12 cellular contexts compared by ENCODE assay signal in the genomic region with DNA sequence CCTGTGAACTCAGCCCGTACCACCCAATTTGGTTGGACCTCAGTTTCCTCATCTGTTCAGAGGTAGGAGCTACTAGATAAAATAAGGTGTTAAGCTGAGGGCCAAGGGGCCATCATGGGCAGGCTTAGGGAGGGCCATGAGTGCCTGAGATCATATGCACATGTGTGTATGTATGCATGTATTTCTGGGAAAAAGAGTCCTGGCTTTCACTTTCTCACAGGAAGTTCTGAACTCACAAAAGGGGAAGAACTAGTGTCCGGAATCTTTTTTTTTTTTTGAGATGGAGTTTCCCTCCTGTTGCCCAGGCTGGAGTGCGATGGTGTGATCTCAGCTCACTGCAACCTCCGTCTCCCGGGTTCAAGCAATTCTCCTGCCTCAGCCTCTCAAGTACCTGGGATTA. TPM values are rescaled to one million over a fixed set of nuclear protein-coding genes. Genes with fewer than 3 reads are reported as not detected.
A peak's percentile ranks its signal among the peaks of the same experiment; 100 is the strongest.
DNase-seq lines count a peak whose midpoint lies in the region; ATAC-seq and TF ChIP-seq lines count a peak whose summit lies in the region.
"Had no signal": no experiment of that assay in that cellular context is flagged by ENCODE, and none has a peak within 500 bp of the region (broad histone marks: within the 10 kb centered on the region; RNA-seq: fewer than 3 reads in every experiment).

No MANE protein-coding gene starts in this region.

- no peaks in the 10 kb centered on the region for H3K9me3 Mint-ChIP-seq in activated T-cell treated with anti-CD3 and anti-CD28 coated beads, Interleukin-2, amount 50 U/mL, for 72 hours
- no peaks in the 10 kb centered on the region for H3K9me3 Mint-ChIP-seq in T-cell

- DNase-seq in activated T-cell treated with anti-CD3 and anti-CD28 coated beads, Interleukin-2, amount 50 U/mL, for 72 hours = no peak
- DNase-seq in activated T-cell treated with anti-CD3 and anti-CD28 coated beads, Interleukin-2, amount 50 U/mL, for 48 hours = no peak
- DNase-seq in T-cell = no peak
- no peak for DNase-seq in heart right ventricle
- no peak for DNase-seq in spleen
- no peak for DNase-seq in ovary
- DNase-seq in psoas muscle = no peak
- DNase-seq in GM19238 (ENCODE audit: insufficient read length, low spot score) = no peak
- DNase-seq: effector CD4-positive, alpha-beta T cell; kidney glomerular epithelial cell; NCI-H2171 treated with DMSO at 0.1 percent for 48 hours had no signal

- no peak for TF ChIP-seq EP300 in ovary (IDR thresholded peaks at IDR 0.05)

- CTCF ChIA-PET in T-cell (lab: Charles Lee) = interaction anchor here in 1 of 2 donors (0.6 kb wide), 1 partner anchor 220 kb away, joined by 4 read pairs; no protein-coding TSS in a partner anchor

- 61 to 70% methylated on average over 5 of the region's 5 CpGs for WGBS in heart right ventricle, 2 donors
- 11 to 31% (median 20%) methylated on average over 5 of the region's 5 CpGs for WGBS in spleen, 5 donors
- WGBS in ovary, 3 donors = 87 to 92% (median 89%) methylated on average over 5 of the region's 5 CpGs
- 64 to 84% (median 77%) methylated on average over 5 of the region's 5 CpGs for WGBS in psoas muscle, 3 donors

- H3K27me3 ChIP-seq in heart right ventricle = no peaks in the 10 kb centered on the region
- no peaks in the 10 kb centered on the region for H3K27me3 ChIP-seq in spleen (replicated peaks in 1 of 7)
- no peaks in the 10 kb centered on the region for H3K27me3 ChIP-seq in ovary
- no peaks in the 10 kb centered on the region for H3K27me3 ChIP-seq in psoas muscle (ENCODE audit: insufficient read depth in 3 of 3, low read length in 2 of 3)
- H3K27me3 ChIP-seq: gastroesophageal sphincter had no signal

- H3K9me3 ChIP-seq in heart right ventricle (no peaks in the 10 kb centered on the region), spleen (no peaks in the 10 kb centered on the region), ovary (no peaks in the 10 kb centered on the region), psoas muscle (no peaks in the 10 kb centered on the region)
- H3K9me3 ChIP-seq: gastroesophageal sphincter had no signal

- H3K36me3 ChIP-seq in heart right ventricle (peaks cover 0 to 96% (median 5%) of the 10 kb centered on the region in 9 donors), spleen (peaks cover 0 to 100% (median 64%) of the 10 kb centered on the region in 6 donors), ovary (no peaks in the 10 kb centered on the region), psoas muscle (ENCODE audit: insufficient read depth in 1 of 2, low read depth in 1 of 2) (no peaks in the 10 kb centered on the region)

- TF ChIP-seq POLR2A in spleen (IDR thresholded peaks at IDR 0.05) = no peak
- no peak for TF ChIP-seq POLR2A in ovary (IDR thresholded peaks at IDR 0.05)

- H3K4me1 ChIP-seq in heart right ventricle (peaks cover 0 to 48% (median 11%) of the 10 kb centered on the region in 9 donors), spleen (peaks cover 9 to 100% (median 51%) of the 10 kb centered on the region in 6 donors), ovary (ENCODE audit: insufficient read depth) (no peaks in the 10 kb centered on the region), psoas muscle (no peaks in the 10 kb centered on the region)
- H3K4me1 ChIP-seq: gastroesophageal sphincter had no signal

- no peak overlapping the region for H3K4me3 Mint-ChIP-seq in activated T-cell treated with anti-CD3 and anti-CD28 coated beads, Interleukin-2, amount 50 U/mL, for 72 hours
- no peak overlapping the region for H3K4me3 Mint-ChIP-seq in T-cell

- POLR2A ChIA-PET in T-cell (lab: Charles Lee) = interaction anchor here in 1 of 2 donors (0.7 kb wide), 1 partner anchor 41 kb away, joined by 4 read pairs; no protein-coding TSS in a partner anchor

- ATAC-seq in activated T-cell treated with anti-CD3 and anti-CD28 coated beads, Interleukin-2, amount 50 U/mL, for 72 hours (replicated peaks in 1 of 2) = no peak
- no peak for ATAC-seq in T-cell (replicated peaks in 1 of 4)
- peak in 7 of 8 donors; percentile 28 to 66 (median 48) for ATAC-seq in heart right ventricle
- no peak for ATAC-seq in psoas muscle
- ATAC-seq: gastroesophageal sphincter had no signal

- peaks cover 42% of the 10 kb centered on the region for H3K4me1 Mint-ChIP-seq in activated T-cell treated with anti-CD3 and anti-CD28 coated beads, Interleukin-2, amount 50 U/mL, for 72 hours (ENCODE audit: low read depth)
- peaks cover 40 to 46% (median 45%) of the 10 kb centered on the region in 3 donors for H3K4me1 Mint-ChIP-seq in T-cell

- intact Hi-C loops in heart right ventricle (cut with DNase I) (no loop called here), spleen (cut with DNase I; ENCODE audit: low total_unique reads) (no loop called here), ovary (cut with DNase I) (no loop called here), psoas muscle (cut with DNase I) (no loop called here)

- H3K27ac ChIP-seq in heart right ventricle (peak overlapping the region in 6 of 10 donors; percentile 30 to 79 (median 65)), spleen (peak overlapping the region; percentile 45 to 94 (median 82)), ovary (no peak overlapping the region), psoas muscle (no peak overlapping the region)

- H3K36me3 Mint-ChIP-seq in activated T-cell treated with anti-CD3 and anti-CD28 coated beads, Interleukin-2, amount 50 U/mL, for 72 hours (ENCODE audit: insufficient read depth in 2 of 2) = peaks cover 12 to 26% of the 10 kb centered on the region in 2 donors
- peaks cover 37% of the 10 kb centered on the region for H3K36me3 Mint-ChIP-seq in T-cell

- H3K27ac Mint-ChIP-seq in activated T-cell treated with anti-CD3 and anti-CD28 coated beads, Interleukin-2, amount 50 U/mL, for 72 hours = peak overlapping the region; percentile 34
- H3K27ac Mint-ChIP-seq in T-cell = peak overlapping the region; percentile 40 to 49

- TF ChIP-seq CTCF in heart right ventricle (IDR thresholded peaks at IDR 0.05) (no peak), spleen (IDR thresholded peaks at IDR 0.05 in 8 of 11, conservative IDR thresholded peaks at IDR 0.05 in 3 of 11) (no peak), ovary (IDR thresholded peaks at IDR 0.05) (no peak), psoas muscle (IDR thresholded peaks at IDR 0.05) (no peak)

- no peaks in the 10 kb centered on the region for H3K27me3 Mint-ChIP-seq in activated T-cell treated with anti-CD3 and anti-CD28 coated beads, Interleukin-2, amount 50 U/mL, for 72 hours (ENCODE audit: low read depth)
- no peaks in the 10 kb centered on the region for H3K27me3 Mint-ChIP-seq in T-cell

- H3K4me3 ChIP-seq in heart right ventricle (peak overlapping the region in 1 of 10 donors; percentile 14), spleen (peak overlapping the region in 3 of 8 donors; percentile 1 to 53 (median 21)), ovary (no peak overlapping the region), psoas muscle (no peak overlapping the region)
- H3K4me3 ChIP-seq: gastroesophageal sphincter had no signal

RNA-seq across cellular contexts. Expression of a gene that starts 18.9 kb away (rescaled TPM):
- total RNA-seq in activated T-cell treated with anti-CD3 and anti-CD28 coated beads, Interleukin-2, amount 50 U/mL, for 72 hours = 10 to 100 TPM; 93.5 to 94.2 TPM
- total RNA-seq in T-cell (100 to 1,000 TPM; 170 to 412 (median 206) TPM), heart right ventricle (10 to 100 TPM in 8 of 10 donors, 1 to 10 TPM in 2; 9.7 to 44.9 (median 13.2) TPM), spleen (100 to 1,000 TPM in 6 of 7 donors, 10 to 100 TPM in 1; 79.3 to 147 (median 130) TPM), ovary (10 to 100 TPM in 6 of 7 donors, 1 to 10 TPM in 1; 9.1 to 31.8 (median 22.1) TPM), psoas muscle (10 to 100 TPM in 2 of 4 donors, 1 to 10 TPM in 2; 8.2 to 10.8 (median 10.1) TPM)
- polyA plus RNA-seq in heart right ventricle (10 to 100 TPM; 14.0 to 19.9 TPM), spleen (10 to 100 TPM; 23.0 to 56.0 (median 25.2) TPM), ovary (10 to 100 TPM; 14.2 to 18.1 TPM), psoas muscle (10 to 100 TPM in 1 of 3 donors, 1 to 10 TPM in 2; 2.8 to 10.5 (median 3.2) TPM)

RNA-seq across cellular contexts. Expression of a gene that starts 24.8 kb away (rescaled TPM):
- 10 to 100 TPM; 28.8 to 33.4 TPM for total RNA-seq in activated T-cell treated with anti-CD3 and anti-CD28 coated beads, Interleukin-2, amount 50 U/mL, for 72 hours
- total RNA-seq in T-cell (10 to 100 TPM; 38.9 to 61.5 (median 55.1) TPM), heart right ventricle (10 to 100 TPM; 12.6 to 19.2 (median 16.4) TPM), spleen (10 to 100 TPM; 20.5 to 38.2 (median 29.7) TPM), ovary (10 to 100 TPM; 12.8 to 46.1 (median 32.1) TPM), psoas muscle (10 to 100 TPM; 15.5 to 25.7 (median 21.6) TPM)
- polyA plus RNA-seq in heart right ventricle (10 to 100 TPM; 11.3 to 11.5 TPM), spleen (10 to 100 TPM; 12.7 to 18.9 (median 14.5) TPM), ovary (10 to 100 TPM; 17.4 to 23.6 TPM), psoas muscle (10 to 100 TPM; 13.7 to 23.7 (median 19.9) TPM)

RNA-seq across cellular contexts. Expression of a gene that starts 29.2 kb away (rescaled TPM):
- 1 to 10 TPM; 6.4 to 7.7 TPM for total RNA-seq in activated T-cell treated with anti-CD3 and anti-CD28 coated beads, Interleukin-2, amount 50 U/mL, for 72 hours
- 10 to 100 TPM; 15.3 to 27.9 (median 16.4) TPM for total RNA-seq in T-cell
- 1 to 10 TPM in 9 of 10 donors, under 1 TPM in 1; 1.00 to 5.8 (median 2.3) TPM for total RNA-seq in heart right ventricle
- polyA plus RNA-seq in heart right ventricle = 10 to 100 TPM in 1 of 2 donors, 1 to 10 TPM in 1; 2.5 to 12.6 TPM
- 10 to 100 TPM in 1 of 7 donors, 1 to 10 TPM in 6; 7.5 to 10.2 (median 8.4) TPM for total RNA-seq in spleen
- polyA plus RNA-seq in spleen = 10 to 100 TPM in 2 of 3 donors, 1 to 10 TPM in 1; 8.6 to 11.9 (median 10.5) TPM
- total RNA-seq in ovary = 1 to 10 TPM; 2.6 to 6.5 (median 4.7) TPM
- 1 to 10 TPM in 1 of 2 donors, under 1 TPM in 1; 0.83 to 7.2 TPM for polyA plus RNA-seq in ovary
- total RNA-seq in psoas muscle = 1 to 10 TPM; 1.7 to 2.5 (median 2.0) TPM
- 10 to 100 TPM in 1 of 3 donors, 1 to 10 TPM in 2; 7.9 to 13.1 (median 9.3) TPM for polyA plus RNA-seq in psoas muscle

RNA-seq across cellular contexts. Expression of a gene that starts 41.5 kb away (rescaled TPM):
- 10 to 100 TPM; 12.3 to 12.8 TPM for total RNA-seq in activated T-cell treated with anti-CD3 and anti-CD28 coated beads, Interleukin-2, amount 50 U/mL, for 72 hours
- total RNA-seq in T-cell (10 to 100 TPM in 3 of 5 donors, 1 to 10 TPM in 2; 9.9 to 14.7 (median 13.2) TPM), heart right ventricle (1 to 10 TPM; 1.2 to 4.7 (median 2.0) TPM), spleen (10 to 100 TPM; 19.3 to 62.0 (median 23.5) TPM), ovary (10 to 100 TPM in 3 of 7 donors, 1 to 10 TPM in 4; 6.5 to 22.3 (median 9.9) TPM), psoas muscle (1 to 10 TPM; 1.4 to 2.6 (median 1.7) TPM)
- polyA plus RNA-seq in heart right ventricle (10 to 100 TPM in 1 of 2 donors, 1 to 10 TPM in 1; 3.8 to 11.3 TPM), spleen (10 to 100 TPM; 13.4 to 37.1 (median 34.4) TPM), ovary (10 to 100 TPM in 1 of 2 donors, 1 to 10 TPM in 1; 6.2 to 16.1 TPM), psoas muscle (1 to 10 TPM in 2 of 3 donors, under 1 TPM in 1; 0.88 to 3.1 (median 2.5) TPM)

Comparison
In these comparisons a context has a peak if more than half of its experiments do, and no peak if none do; other contexts are left out.
1. ATAC-seq: peak in heart right ventricle (7 of 8); none in activated T-cell treated with anti-CD3 and anti-CD28 coated beads, Interleukin-2, amount 50 U/mL, for 72 hours (0 of 2), T-cell (0 of 4) and psoas muscle (0 of 4).
2. H3K27ac ChIP-seq: peak in heart right ventricle (6 of 10) and spleen (8 of 8); none in ovary (0 of 2) and psoas muscle (single experiment).